Comparison of ENCODE assay signal across 1 cellular context in genomic region chr16:81627024-81627423, GRCh38.
TF ChIP-seq lines count a peak whose summit lies in the region.

No MANE protein-coding gene starts in this region.

TF ChIP-seq in HepG2, 621 proteins besides CTCF, POLR2A, EP300 and RAD21 (continued from another document):
- TF ChIP-seq ZNF646 (CRISPR knock-in tag; IDR thresholded peaks at IDR 0.05) (peak; percentile 44; the same call in 1 of the 2 replicates), GATAD2A (CRISPR knock-in tag; IDR thresholded peaks at IDR 0.05) (no peak), DMTF1 (CRISPR knock-in tag; IDR thresholded peaks at IDR 0.05) (no peak), FOXK2 (IDR thresholded peaks at IDR 0.05) (0 out of 2 replicates have a peak, but pooled peaks have one; percentile 5), ZNF629 (CRISPR knock-in tag; conservative IDR thresholded peaks at IDR 0.05) (peak; percentile 94), ZNF710 (CRISPR knock-in tag; IDR thresholded peaks at IDR 0.05; ENCODE audit: borderline replicate concordance) (no peak), ZNF326 (CRISPR knock-in tag; IDR thresholded peaks at IDR 0.05; ENCODE audit: borderline replicate concordance) (no peak), MXD3 (CRISPR knock-in tag; IDR thresholded peaks at IDR 0.05) (no peak), HOXA5 (CRISPR knock-in tag; IDR thresholded peaks at IDR 0.05) (no peak), ZNF232 (CRISPR knock-in tag; IDR thresholded peaks at IDR 0.05; ENCODE audit: borderline replicate concordance) (no peak), KLF16 (CRISPR knock-in tag; IDR thresholded peaks at IDR 0.05) (no peak), ZKSCAN1 (IDR thresholded peaks at IDR 0.05; ENCODE audit: low read length) (no peak), SIN3A (IDR thresholded peaks at IDR 0.05; ENCODE audit: borderline replicate concordance, low read depth, low read length) (no peak), MLX (CRISPR knock-in tag; IDR thresholded peaks at IDR 0.05) (no peak), ELF1 (CRISPR knock-in tag; IDR thresholded peaks at IDR 0.05) (no peak), ZNF879 (CRISPR knock-in tag; IDR thresholded peaks at IDR 0.05) (no peak), ZBTB26 (CRISPR knock-in tag; IDR thresholded peaks at IDR 0.05; ENCODE audit: borderline replicate concordance) (no peak), ESRRA (CRISPR knock-in tag; IDR thresholded peaks at IDR 0.05; ENCODE audit: low read depth) (no peak), GATA4 (IDR thresholded peaks at IDR 0.05; ENCODE audit: borderline replicate concordance, low read depth) (no peak), REST (IDR thresholded peaks at IDR 0.05; ENCODE audit: borderline replicate concordance in 1 of 2, low read depth in 1 of 2, low read length in 2 of 2) (no peak), ZNF770 (CRISPR knock-in tag; IDR thresholded peaks at IDR 0.05) (no peak), ZNF280D (CRISPR knock-in tag; IDR thresholded peaks at IDR 0.05) (no peak)
